ENCODE assay signal across 9 cellular contexts in genomic region chr14:75334191-75335051, GRCh38. TPM values are rescaled to one million over a fixed set of nuclear protein-coding genes. Genes with fewer than 3 reads are reported as not detected.
DNase-seq lines count a peak whose midpoint lies in the region; ATAC-seq and TF ChIP-seq lines count a peak whose summit lies in the region.
"Had no signal": no experiment of that assay in that cellular context is flagged by ENCODE, and none has a peak within 500 bp of the region (broad histone marks: within the 10 kb centered on the region; RNA-seq: fewer than 3 reads in every experiment).

No MANE protein-coding gene starts in this region.

- TF ChIP-seq CTCF in A673 (conservative IDR thresholded peaks at IDR 0.05; ENCODE audit: low read depth, low read length) = no peak

- no peaks in the 10 kb centered on the region for H3K36me3 ChIP-seq in A673 (ENCODE audit: insufficient read depth, low read length, poor library complexity, severe bottlenecking)

- POLR2A ChIA-PET in A673 (lab: Charles Lee; ENCODE audit: low non-redundant PET) = no interaction called here

- ATAC-seq in left cardiac atrium = peak; percentile 67 to 72
- no peak for ATAC-seq in HG02938 (IDR thresholded peaks at IDR 0.05; ENCODE audit: unreplicated experiment)
- ATAC-seq: Panc1 had no signal

- BruUV-seq in A673 (replicated peaks; lab: Mats Ljungman, UMichigan) = no TSS peak

- no peaks in the 10 kb centered on the region for H3K27me3 ChIP-seq in A673 (replicated peaks; ENCODE audit: insufficient read depth, low read depth, low read length, poor library complexity)

- H3K27ac ChIP-seq in A673 (ENCODE audit: low read depth, low read length, poor library complexity, severe bottlenecking) = no peak overlapping the region

- intact Hi-C loops in left cardiac atrium (cut with DNase I) = no loop called here
- intact Hi-C loops in A673 (cut with micrococcal nuclease; ENCODE audit: unreplicated experiment) = no loop called here

- H3K4me3 ChIP-seq in A673 (ENCODE audit: low read depth, low read length, poor library complexity, severe bottlenecking) = no peak overlapping the region

- H3K9me3 ChIP-seq in A673 (ENCODE audit: low read depth, low read length, poor library complexity, severe bottlenecking) = no peaks in the 10 kb centered on the region

- no peaks in the 10 kb centered on the region for H3K4me1 ChIP-seq in A673 (ENCODE audit: insufficient read depth, low read length, poor library complexity, severe bottlenecking)

- CTCF ChIA-PET in A673 (lab: Charles Lee) = no interaction called here

- DNase-seq in Kasumi-1 (lab: John Stamatoyannopoulos, UW) (peak; percentile 98 to 99), activated T-cell treated with anti-CD3 and anti-CD28 coated beads for 48 hours (ENCODE audit: low read depth) (peak; percentile 15), left cardiac atrium (peak; percentile 68), NCI-H510A treated with DMSO at 0.1 percent for 48 hours (lab: John Stamatoyannopoulos, UW) (no peak), NCI-H1048 (lab: John Stamatoyannopoulos, UW) (no peak), A673 (ENCODE audit: low spot score) (no peak)
- peak; percentile 15 for DNase-seq in stimulated activated CD4-positive, alpha-beta T cell treated with anti-CD3 and anti-CD28 coated beads, Interleukin-2, amount 100 ng/mL, for 4 hours (ENCODE audit: low read depth)

RNA-seq across cellular contexts. Expression of gene FOS, which starts 55.8 kb away (rescaled TPM):
- total RNA-seq in left cardiac atrium (100 to 1,000 TPM in 1 of 2 donors, 10 to 100 TPM in 1; 69.4 to 160 TPM), A673 (2021) (10.2 and 13.7 TPM in 2 replicates)

Comparison
In these comparisons a context has a peak if more than half of its experiments do, and no peak if none do; other contexts are left out.
1. DNase-seq: peak in Kasumi-1 (2 of 2), activated T-cell treated with anti-CD3 and anti-CD28 coated beads for 48 hours (single experiment), left cardiac atrium (single experiment) and stimulated activated CD4-positive, alpha-beta T cell treated with anti-CD3 and anti-CD28 coated beads, Interleukin-2, amount 100 ng/mL, for 4 hours (single experiment); none in NCI-H510A treated with DMSO at 0.1 percent for 48 hours (single experiment), NCI-H1048 (single experiment) and A673 (single experiment).